ENCODE assay signal across 9 cellular contexts in the genomic region with DNA sequence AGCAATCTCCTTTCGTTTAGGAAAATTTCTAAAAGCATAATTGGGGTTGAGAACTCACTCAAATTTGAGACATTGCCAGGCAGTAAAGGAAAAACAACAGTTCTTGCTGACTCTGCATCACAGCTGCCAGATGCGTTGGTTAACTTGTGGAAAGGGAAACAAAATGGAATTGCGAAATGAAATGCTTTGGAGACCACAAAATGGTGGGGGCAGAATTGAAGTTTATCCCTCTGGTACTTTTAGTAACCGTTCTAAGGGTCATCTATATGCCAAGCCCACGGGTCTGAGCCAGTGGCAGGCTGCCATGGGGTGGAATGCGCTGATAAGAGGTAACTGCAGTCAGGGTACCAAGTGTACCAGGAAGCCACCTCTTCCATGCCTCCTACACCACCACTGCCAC. TPM values are rescaled to one million over a fixed set of nuclear protein-coding genes. Genes with fewer than 3 reads are reported as not detected.
DNase-seq lines count a peak whose midpoint lies in the region; ATAC-seq and TF ChIP-seq lines count a peak whose summit lies in the region.
"Had no signal": no experiment of that assay in that cellular context is flagged by ENCODE, and none has a peak within 500 bp of the region (broad histone marks: within the 10 kb centered on the region; RNA-seq: fewer than 3 reads in every experiment).

No MANE protein-coding gene starts in this region.

- no peaks in the 10 kb centered on the region for H3K79me2 ChIP-seq in GM23248 (ENCODE audit: insufficient read depth)
- H3K79me2 ChIP-seq in smooth muscle cell (ENCODE audit: low read depth): no peaks in the 10 kb centered on the region

- intact Hi-C loops in adrenal gland (cut with DNase I): no loop called here
- intact Hi-C loops in right cardiac atrium (cut with DNase I): no loop called here
- intact Hi-C loops in CD4-positive, alpha-beta memory T cell (cut with micrococcal nuclease): no loop called here

- H3K9me3 Mint-ChIP-seq in CD4-positive, alpha-beta memory T cell: peaks cover 0 to 10% (median 5%) of the 10 kb centered on the region in 8 donors
- no peaks in the 10 kb centered on the region for H3K9me3 Mint-ChIP-seq in activated naive CD4-positive, alpha-beta T cell treated with anti-CD3 and anti-CD28 coated beads, Interleukin-2, amount 10 ng/mL, durations not matched to agents 7 days and 5 days

- H3K36me3 Mint-ChIP-seq in CD4-positive, alpha-beta memory T cell: no peaks in the 10 kb centered on the region
- H3K36me3 Mint-ChIP-seq in activated naive CD4-positive, alpha-beta T cell treated with anti-CD3 and anti-CD28 coated beads, Interleukin-2, amount 10 ng/mL, durations not matched to agents 7 days and 5 days: no peaks in the 10 kb centered on the region

- DNase-seq in GM23248 (peak; percentile 86), adrenal gland (peak; percentile 33 to 74 (median 53)), right cardiac atrium (peak; percentile 58 to 89 (median 79)), smooth muscle cell (lab: John Stamatoyannopoulos, UW; ENCODE audit: unreplicated experiment) (no peak), BE2C (no peak), erythroblast (lab: John Stamatoyannopoulos, UW) (no peak)
- DNase-seq in CD4-positive, alpha-beta memory T cell: no peak
- DNase-seq in activated naive CD4-positive, alpha-beta T cell treated with anti-CD3 and anti-CD28 coated beads, Interleukin-2, amount 10 ng/mL, durations not matched to agents 7 days and 5 days: no peak
- DNase-seq: NCI-H69 had no signal

- H3F3A ChIP-seq in GM23248 (ENCODE audit: insufficient read depth) (no peaks in the 10 kb centered on the region), smooth muscle cell (ENCODE audit: low read depth) (no peaks in the 10 kb centered on the region)

- in situ Hi-C loops in GM23248 (cut with MboI): no loop called here

- WGBS in GM23248 (ENCODE audit: low coverage in 1 of 2, low lambda C conversion rate in 2 of 2, missing lambda C conversion rate in 2 of 2), 2 experiments: 9 to 13% methylated on average over 6 of the region's 6 CpGs
- whole genome bisulfite sequencing in adrenal gland, 4 donors: 31 to 45% (median 36%) methylated on average over 6 of the region's 6 CpGs
- 21% methylated on average over 6 of the region's 6 CpGs for WGBS in right cardiac atrium
- WGBS in smooth muscle cell (ENCODE audit: low lambda C conversion rate): 24% methylated on average over 6 of the region's 6 CpGs

- no peak overlapping the region for H3K4me3 ChIP-seq in GM23248
- H3K4me3 ChIP-seq in adrenal gland: no peak overlapping the region
- H3K4me3 ChIP-seq in right cardiac atrium (ENCODE audit: low read length): no peak overlapping the region
- H3K4me3 ChIP-seq in smooth muscle cell: peak overlapping the region; percentile 5
- no peak overlapping the region for H3K4me3 ChIP-seq in CD4-positive, alpha-beta memory T cell (ENCODE audit: low read length in 2 of 2)
- H3K4me3 ChIP-seq in BE2C (ENCODE audit: low read depth, low read length): no peak overlapping the region

- H2AFZ ChIP-seq in GM23248: 0 out of 2 replicates have a peak overlapping the region, but pooled peaks have one; percentile 4
- H2AFZ ChIP-seq in smooth muscle cell (ENCODE audit: low read depth): no peak overlapping the region

- H3K4me1 ChIP-seq in GM23248 (ENCODE audit: insufficient read depth): peaks cover 9% of the 10 kb centered on the region; the same call in 1 of the 2 replicates
- H3K4me1 ChIP-seq in adrenal gland (replicated peaks in 1 of 2): peaks cover 24 to 30% of the 10 kb centered on the region in 2 donors
- peaks cover 12% of the 10 kb centered on the region for H3K4me1 ChIP-seq in right cardiac atrium (ENCODE audit: control insufficient read depth, insufficient read depth, low read length)
- H3K4me1 ChIP-seq in smooth muscle cell (ENCODE audit: low read depth): no peaks in the 10 kb centered on the region
- no peaks in the 10 kb centered on the region for H3K4me1 ChIP-seq in CD4-positive, alpha-beta memory T cell (ENCODE audit: insufficient read depth, low read length)
- H3K4me1 ChIP-seq in BE2C: no peaks in the 10 kb centered on the region

- TF ChIP-seq POLR2A in adrenal gland (IDR thresholded peaks at IDR 0.05): no peak
- no peak for TF ChIP-seq POLR2A in erythroblast (IDR thresholded peaks at IDR 0.05; ENCODE audit: low read length)

- H3K36me3 ChIP-seq in GM23248 (ENCODE audit: low read depth) (no peaks in the 10 kb centered on the region), adrenal gland (replicated peaks in 1 of 2) (no peaks in the 10 kb centered on the region), smooth muscle cell (ENCODE audit: low read depth) (no peaks in the 10 kb centered on the region), BE2C (no peaks in the 10 kb centered on the region)
- H3K36me3 ChIP-seq in CD4-positive, alpha-beta memory T cell (ENCODE audit: insufficient read depth, low read length): no peaks in the 10 kb centered on the region

- no peaks in the 10 kb centered on the region for H4K20me1 ChIP-seq in GM23248 (ENCODE audit: insufficient read depth)
- H4K20me1 ChIP-seq in smooth muscle cell (ENCODE audit: low read depth): no peaks in the 10 kb centered on the region

- no peak overlapping the region for H3K9ac ChIP-seq in GM23248
- no peak overlapping the region for H3K9ac ChIP-seq in smooth muscle cell (ENCODE audit: low read depth)

- TF ChIP-seq CTCF in adrenal gland (IDR thresholded peaks at IDR 0.05) (no peak), smooth muscle cell (IDR thresholded peaks at IDR 0.05; ENCODE audit: borderline replicate concordance, insufficient read depth, poor library complexity, severe bottlenecking) (no peak), BE2C (IDR thresholded peaks at IDR 0.05; ENCODE audit: low read depth, low read length) (no peak)

- H3K9me3 ChIP-seq in GM23248 (ENCODE audit: low read depth): no peaks in the 10 kb centered on the region
- no peaks in the 10 kb centered on the region for H3K9me3 ChIP-seq in adrenal gland (replicated peaks in 1 of 3)
- H3K9me3 ChIP-seq in right cardiac atrium (ENCODE audit: control insufficient read depth, low read length): no peaks in the 10 kb centered on the region
- H3K9me3 ChIP-seq in smooth muscle cell (replicated peaks; ENCODE audit: low read depth): no peaks in the 10 kb centered on the region
- H3K9me3 ChIP-seq in CD4-positive, alpha-beta memory T cell (ENCODE audit: control insufficient read depth in 1 of 2, low read length in 2 of 2): no peaks in the 10 kb centered on the region
- no peaks in the 10 kb centered on the region; the same call in 1 of the 2 replicates for H3K9me3 ChIP-seq in BE2C

- CTCF ChIA-PET in CD4-positive, alpha-beta memory T cell (lab: Charles Lee; ENCODE audit: partially characterized antibody): no interaction called here
- CTCF ChIA-PET in activated naive CD4-positive, alpha-beta T cell treated with anti-CD3 and anti-CD28 coated beads, Interleukin-2, amount 10 ng/mL, durations not matched to agents 7 days and 5 days (lab: Charles Lee): no interaction called here

- H3K27me3 ChIP-seq in GM23248 (replicated peaks; ENCODE audit: insufficient read depth) (peaks cover 11% of the 10 kb centered on the region; the same call in 1 of the 2 replicates), adrenal gland (no peaks in the 10 kb centered on the region), right cardiac atrium (ENCODE audit: control insufficient read depth, insufficient read depth) (no peaks in the 10 kb centered on the region), smooth muscle cell (ENCODE audit: low read depth) (no peaks in the 10 kb centered on the region), BE2C (no peaks in the 10 kb centered on the region; the same call in 1 of the 2 replicates)
- H3K27me3 ChIP-seq in CD4-positive, alpha-beta memory T cell (ENCODE audit: insufficient read depth, low read length): no peaks in the 10 kb centered on the region

- POLR2A ChIA-PET in CD4-positive, alpha-beta memory T cell (lab: Charles Lee; ENCODE audit: partially characterized antibody): no interaction called here

- H3K4me2 ChIP-seq in GM23248 (ENCODE audit: unreplicated experiment) (peak overlapping the region; percentile 47), smooth muscle cell (peak overlapping the region; percentile 66)

- H3K4me3 Mint-ChIP-seq in CD4-positive, alpha-beta memory T cell: no peak overlapping the region
- H3K4me3 Mint-ChIP-seq in activated naive CD4-positive, alpha-beta T cell treated with anti-CD3 and anti-CD28 coated beads, Interleukin-2, amount 10 ng/mL, durations not matched to agents 7 days and 5 days: no peak overlapping the region

- ATAC-seq in right cardiac atrium: peak; percentile 68 to 79

- peaks cover 0 to 3% (median 2%) of the 10 kb centered on the region in 4 donors for H3K4me1 Mint-ChIP-seq in CD4-positive, alpha-beta memory T cell
- no peaks in the 10 kb centered on the region for H3K4me1 Mint-ChIP-seq in activated naive CD4-positive, alpha-beta T cell treated with anti-CD3 and anti-CD28 coated beads, Interleukin-2, amount 10 ng/mL, durations not matched to agents 7 days and 5 days

- H3K27me3 Mint-ChIP-seq in CD4-positive, alpha-beta memory T cell: peaks cover 2 to 8% of the 10 kb centered on the region in 2 donors
- no peaks in the 10 kb centered on the region for H3K27me3 Mint-ChIP-seq in activated naive CD4-positive, alpha-beta T cell treated with anti-CD3 and anti-CD28 coated beads, Interleukin-2, amount 10 ng/mL, durations not matched to agents 7 days and 5 days

- H3K27ac ChIP-seq in GM23248 (no peak overlapping the region), adrenal gland (peak overlapping the region in 2 of 5 donors; percentile 64 to 76), right cardiac atrium (ENCODE audit: low read length) (peak overlapping the region; percentile 77), smooth muscle cell (ENCODE audit: low read depth) (peak overlapping the region; percentile 12)
- no peak overlapping the region for H3K27ac ChIP-seq in CD4-positive, alpha-beta memory T cell (ENCODE audit: low read depth, low read length)

- H3K27ac Mint-ChIP-seq in CD4-positive, alpha-beta memory T cell: no peak overlapping the region
- no peak overlapping the region for H3K27ac Mint-ChIP-seq in activated naive CD4-positive, alpha-beta T cell treated with anti-CD3 and anti-CD28 coated beads, Interleukin-2, amount 10 ng/mL, durations not matched to agents 7 days and 5 days

- H3K9me2 ChIP-seq in GM23248 (ENCODE audit: insufficient read depth): no peaks in the 10 kb centered on the region

RNA-seq across cellular contexts. Expression of a gene that starts 28.6 kb away (rescaled TPM):
- 1.4 and 1.5 TPM in 2 replicates for total RNA-seq in GM23248 (2014; rRNA removed; shearing (Covaris generic))
- polyA plus RNA-seq in GM23248 (2016; fragmentation: Nextera tagmentation; extraction: Ambion mirVana): 1.2 and 1.5 TPM in 2 replicates
- 1,000 to 10,000 TPM in 3 of 8 donors, 100 to 1,000 TPM in 5; 562 to 1,654 (median 906) TPM for total RNA-seq in adrenal gland
- polyA plus RNA-seq in adrenal gland: 100 to 1,000 TPM in 2 of 3 donors, 10 to 100 TPM in 1; 66.0 to 232 (median 127) TPM
- total RNA-seq in right cardiac atrium: 100 to 1,000 TPM; 178 to 260 (median 222) TPM
- polyA plus RNA-seq in right cardiac atrium: 78.8 TPM
- total RNA-seq in smooth muscle cell: 11.9 and 14.0 TPM in 2 replicates
- polyA plus RNA-seq in smooth muscle cell: 11.1 and 12.2 TPM in 2 replicates
- 1 to 10 TPM in 1 of 2 experiments, under 1 TPM in 1; 0.86 to 1.4 TPM for total RNA-seq in CD4-positive, alpha-beta memory T cell
- under 1 TPM in 1 of 2 donors, not detected in 1; 0.64 TPM for polyA plus RNA-seq in CD4-positive, alpha-beta memory T cell
- not detected for polyA plus RNA-seq in BE2C (2012; ENCODE audit: insufficient read depth, insufficient read length, low read depth)

Comparison
In these comparisons a context has a peak if more than half of its experiments do, and no peak if none do; other contexts are left out.
1. DNase-seq: peak in GM23248 (single experiment), adrenal gland (7 of 7) and right cardiac atrium (3 of 3); none in smooth muscle cell (single experiment), CD4-positive, alpha-beta memory T cell (0 of 5), BE2C (single experiment), activated naive CD4-positive, alpha-beta T cell treated with anti-CD3 and anti-CD28 coated beads, Interleukin-2, amount 10 ng/mL, durations not matched to agents 7 days and 5 days (single experiment) and erythroblast (0 of 2).
2. H3K27ac ChIP-seq: peak in right cardiac atrium (single experiment) and smooth muscle cell (single experiment); none in GM23248 (single experiment) and CD4-positive, alpha-beta memory T cell (single experiment).
3. RNA of a gene that starts 28.6 kb away (total RNA-seq): 562 to 1,654 TPM in adrenal gland and 178 to 260 TPM in right cardiac atrium; 11.9 to 14.0 TPM in smooth muscle cell, 1.4 to 1.5 TPM in GM23248 and 0.86 to 1.4 TPM in CD4-positive, alpha-beta memory T cell; every median in the first group is over 10 times any median in the second.